8 cellular contexts compared by ENCODE assay signal in the genomic region with DNA sequence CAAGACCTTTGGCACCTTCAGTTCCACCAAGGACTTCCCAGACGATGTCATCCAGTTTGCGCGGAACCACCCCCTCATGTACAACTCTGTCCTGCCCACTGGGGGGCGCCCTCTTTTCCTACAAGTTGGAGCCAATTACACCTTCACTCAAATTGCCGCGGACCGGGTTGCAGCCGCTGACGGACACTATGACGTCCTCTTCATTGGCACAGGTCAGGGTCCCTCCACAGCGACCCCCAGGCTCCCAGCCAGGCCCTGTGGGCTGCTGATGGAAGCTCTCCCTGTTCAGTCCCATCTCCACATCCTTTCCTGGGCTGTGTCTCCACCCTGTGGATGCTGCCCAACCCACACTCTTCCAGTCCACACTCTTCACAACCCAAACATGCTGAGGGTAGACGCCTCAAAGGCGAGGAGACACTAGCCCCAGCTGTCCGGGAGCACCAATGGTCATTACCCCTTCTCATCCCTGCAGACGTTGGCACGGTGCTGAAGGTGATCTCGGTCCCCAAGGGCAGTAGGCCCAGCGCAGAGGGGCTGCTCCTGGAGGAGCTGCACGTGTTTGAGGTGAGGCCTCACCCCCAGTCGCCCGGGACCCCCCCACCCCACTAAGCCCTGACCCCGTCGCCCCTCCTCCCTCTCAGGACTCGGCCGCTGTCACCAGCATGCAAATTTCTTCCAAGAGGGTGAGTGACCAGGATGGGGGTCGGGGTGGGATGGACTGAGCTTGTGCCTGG. TPM values are rescaled to one million over a fixed set of nuclear protein-coding genes. Genes with fewer than 3 reads are reported as not detected.
A peak's percentile ranks its signal among the peaks of the same experiment; 100 is the strongest.
DNase-seq lines count a peak whose midpoint lies in the region; TF ChIP-seq lines count a peak whose summit lies in the region.

No MANE protein-coding gene starts in this region.

- no peak for TF ChIP-seq POLR2A in sigmoid colon (IDR thresholded peaks at IDR 0.05)

- peaks cover 2% of the 10 kb centered on the region for H3K4me1 Mint-ChIP-seq in glutamatergic neuron (ENCODE audit: low read depth, unreplicated experiment)

- no peaks in the 10 kb centered on the region for H3K36me3 Mint-ChIP-seq in glutamatergic neuron (ENCODE audit: unreplicated experiment)

- WGBS in sigmoid colon, 2 donors: 37 to 45% methylated on average over 26 of the region's 26 CpGs

- peaks cover 16% of the 10 kb centered on the region for H3K27me3 Mint-ChIP-seq in glutamatergic neuron (ENCODE audit: unreplicated experiment)

- H3K27ac ChIP-seq in C4-2B: no peak overlapping the region
- no peak overlapping the region for H3K27ac ChIP-seq in SJCRH30
- H3K27ac ChIP-seq in sigmoid colon: no peak overlapping the region

- peaks cover 4% of the 10 kb centered on the region for H3K9me3 Mint-ChIP-seq in glutamatergic neuron (ENCODE audit: unreplicated experiment)

- H3K27me3 ChIP-seq in SJCRH30 (no peaks in the 10 kb centered on the region), sigmoid colon (peaks cover 0 to 21% (median 0%) of the 10 kb centered on the region in 3 donors)

- intact Hi-C loops in sigmoid colon (cut with DNase I): no loop called here

- DNase-seq in HFF-Myc (ENCODE audit: extremely low read depth, low read depth) (no peak), SJCRH30 (peak; percentile 45 to 62), glutamatergic neuron (peak; percentile 76), sigmoid colon (peak; percentile 80), GM03348 (ENCODE audit: low spot score) (no peak), foreskin melanocyte (no peak)
- peak; percentile 31 for DNase-seq in activated gamma-delta T cell treated with anti-CD3 and anti-CD28 coated beads, Interleukin-2, amount 50 U/mL, for 16 hours (ENCODE audit: low read depth)

- H3K27ac Mint-ChIP-seq in glutamatergic neuron (ENCODE audit: unreplicated experiment): no peak overlapping the region

- H3K36me3 ChIP-seq in SJCRH30 (no peaks in the 10 kb centered on the region), sigmoid colon (peaks cover 0 to 11% (median 0%) of the 10 kb centered on the region in 4 donors)

- H3K4me3 Mint-ChIP-seq in glutamatergic neuron (ENCODE audit: unreplicated experiment): no peak overlapping the region

- no peak for TF ChIP-seq EP300 in sigmoid colon (IDR thresholded peaks at IDR 0.05)

- TF ChIP-seq CTCF in C4-2B (conservative IDR thresholded peaks at IDR 0.05): peak; percentile 83
- TF ChIP-seq CTCF in HFF-Myc (IDR thresholded peaks at IDR 0.05; ENCODE audit: low read depth, low read length, missing control alignments): peak; percentile 68
- TF ChIP-seq CTCF in glutamatergic neuron (IDR thresholded peaks at IDR 0.05; ENCODE audit: partially characterized antibody, unreplicated experiment): peak; percentile 86
- peak; percentile 40 to 68 (median 64) for TF ChIP-seq CTCF in sigmoid colon (IDR thresholded peaks at IDR 0.05)

- no peaks in the 10 kb centered on the region for H3K9me3 ChIP-seq in SJCRH30 (replicated peaks)
- H3K9me3 ChIP-seq in sigmoid colon: no peaks in the 10 kb centered on the region

- no peak overlapping the region for H3K4me3 ChIP-seq in HFF-Myc (replicated peaks; ENCODE audit: low read depth, low read length)
- no peak overlapping the region for H3K4me3 ChIP-seq in SJCRH30
- no peak overlapping the region for H3K4me3 ChIP-seq in sigmoid colon

- H3K4me1 ChIP-seq in SJCRH30 (peaks cover 8% of the 10 kb centered on the region; the same call in 1 of the 2 replicates), sigmoid colon (peaks cover 0 to 41% (median 27%) of the 10 kb centered on the region in 4 donors)

RNA-seq across cellular contexts. Expression of gene LSMEM2, which starts 4.3 kb away (rescaled TPM):
- total RNA-seq in SJCRH30 (2014; rRNA removed; shearing (Covaris generic)): not detected in 2 replicates
- total RNA-seq in glutamatergic neuron (ENCODE audit: unreplicated experiment): not detected
- total RNA-seq in sigmoid colon: not detected
- under 1 TPM in 2 of 3 donors, not detected in 1; 0.13 to 0.46 TPM for polyA plus RNA-seq in sigmoid colon

RNA-seq across cellular contexts. Expression of gene SEMA3B, which starts 5.6 kb away (rescaled TPM):
- total RNA-seq in SJCRH30 (2014; rRNA removed; shearing (Covaris generic)): 3.3 and 4.8 TPM in 2 replicates
- total RNA-seq in glutamatergic neuron (ENCODE audit: unreplicated experiment): 5.4 TPM
- 10 to 100 TPM in 3 of 4 donors, 1 to 10 TPM in 1; 7.9 to 54.6 (median 25.0) TPM for total RNA-seq in sigmoid colon
- 10 to 100 TPM; 12.0 to 39.2 (median 15.3) TPM for polyA plus RNA-seq in sigmoid colon

RNA-seq across cellular contexts. Expression of gene IFRD2, which starts 17.7 kb away (rescaled TPM):
- total RNA-seq in SJCRH30 (2014; rRNA removed; shearing (Covaris generic)): 85.3 and 98.8 TPM in 2 replicates
- total RNA-seq in glutamatergic neuron (ENCODE audit: unreplicated experiment) (38.2 TPM), sigmoid colon (10 to 100 TPM; 46.7 to 59.1 (median 52.7) TPM)
- polyA plus RNA-seq in sigmoid colon: 10 to 100 TPM; 24.5 to 73.1 (median 31.2) TPM

RNA-seq across cellular contexts. Expression of gene HYAL3, which starts 24.7 kb away (rescaled TPM):
- total RNA-seq in SJCRH30 (2014; rRNA removed; shearing (Covaris generic)): 3.6 and 4.5 TPM in 2 replicates
- 6.9 TPM for total RNA-seq in glutamatergic neuron (ENCODE audit: unreplicated experiment)
- total RNA-seq in sigmoid colon: 1 to 10 TPM; 2.1 to 8.3 (median 3.4) TPM
- polyA plus RNA-seq in sigmoid colon: 1 to 10 TPM in 2 of 3 donors, under 1 TPM in 1; 0.60 to 4.4 (median 2.8) TPM

RNA-seq across cellular contexts. Expression of gene NAA80, which starts 24.7 kb away (rescaled TPM):
- total RNA-seq in SJCRH30 (2014; rRNA removed; shearing (Covaris generic)): 3.2 and 3.4 TPM in 2 replicates
- total RNA-seq in glutamatergic neuron (ENCODE audit: unreplicated experiment) (13.3 TPM), sigmoid colon (1 to 10 TPM; 3.6 to 9.4 (median 7.6) TPM)
- polyA plus RNA-seq in sigmoid colon: 1 to 10 TPM; 3.5 to 9.5 (median 4.2) TPM

Comparison
In these comparisons a context has a peak if more than half of its experiments do, and no peak if none do; other contexts are left out.
1. DNase-seq: peak in SJCRH30 (2 of 2), activated gamma-delta T cell treated with anti-CD3 and anti-CD28 coated beads, Interleukin-2, amount 50 U/mL, for 16 hours (single experiment), glutamatergic neuron (single experiment) and sigmoid colon (single experiment); none in HFF-Myc (single experiment), GM03348 (single experiment) and foreskin melanocyte (single experiment).
2. Peak in every context shown above with its lines, with median percentiles within 50 percentile points of each other: CTCF ChIP-seq.